1 cellular context compared by ENCODE assay signal in the genomic region with DNA sequence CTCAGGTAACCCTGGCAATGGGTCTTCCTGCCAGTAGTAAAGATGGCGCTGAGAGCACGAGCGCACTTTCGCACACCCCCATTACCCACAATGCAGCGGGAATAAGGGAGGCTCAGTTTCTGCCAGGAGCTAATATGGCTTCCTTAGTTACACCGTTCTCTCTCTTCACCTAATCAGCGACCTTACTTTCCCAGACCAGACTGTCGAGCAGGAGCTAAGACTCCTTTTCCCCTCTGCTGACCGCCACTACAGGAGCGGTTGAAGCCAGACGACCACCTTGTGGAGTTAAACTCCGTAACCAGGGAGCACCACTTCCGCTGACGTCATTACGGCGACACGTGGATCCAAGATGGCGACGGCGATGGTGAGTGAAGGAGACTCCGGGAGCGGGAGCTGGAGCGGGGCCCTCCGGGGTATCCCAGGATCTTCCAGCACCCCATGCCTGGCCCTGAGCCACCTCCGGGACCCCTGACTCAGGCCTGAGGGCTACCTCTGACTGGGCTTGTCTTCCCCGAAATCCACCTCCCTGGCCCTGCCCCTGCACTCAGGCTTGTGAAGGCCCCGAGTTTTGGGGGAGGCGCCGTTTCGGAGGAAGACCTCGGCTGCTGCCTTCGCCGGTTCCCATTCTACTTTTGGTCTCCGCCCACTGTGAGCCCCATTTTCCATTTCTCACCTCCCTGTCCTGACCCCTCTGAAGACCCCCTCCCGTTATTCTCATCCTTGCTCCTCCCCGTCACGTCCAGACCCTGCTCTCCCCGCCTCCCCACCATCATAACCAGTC.
A peak's percentile ranks its signal among the peaks of the same experiment; 100 is the strongest.
TF ChIP-seq lines count a peak whose summit lies in the region.

A gene with protein sequence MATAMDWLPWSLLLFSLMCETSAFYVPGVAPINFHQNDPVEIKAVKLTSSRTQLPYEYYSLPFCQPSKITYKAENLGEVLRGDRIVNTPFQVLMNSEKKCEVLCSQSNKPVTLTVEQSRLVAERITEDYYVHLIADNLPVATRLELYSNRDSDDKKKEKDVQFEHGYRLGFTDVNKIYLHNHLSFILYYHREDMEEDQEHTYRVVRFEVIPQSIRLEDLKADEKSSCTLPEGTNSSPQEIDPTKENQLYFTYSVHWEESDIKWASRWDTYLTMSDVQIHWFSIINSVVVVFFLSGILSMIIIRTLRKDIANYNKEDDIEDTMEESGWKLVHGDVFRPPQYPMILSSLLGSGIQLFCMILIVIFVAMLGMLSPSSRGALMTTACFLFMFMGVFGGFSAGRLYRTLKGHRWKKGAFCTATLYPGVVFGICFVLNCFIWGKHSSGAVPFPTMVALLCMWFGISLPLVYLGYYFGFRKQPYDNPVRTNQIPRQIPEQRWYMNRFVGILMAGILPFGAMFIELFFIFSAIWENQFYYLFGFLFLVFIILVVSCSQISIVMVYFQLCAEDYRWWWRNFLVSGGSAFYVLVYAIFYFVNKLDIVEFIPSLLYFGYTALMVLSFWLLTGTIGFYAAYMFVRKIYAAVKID (plus strand): TSS at position 323 of the 781 bp plus-strand sequence. CDS start 27 bp downstream, at position 350.

TF ChIP-seq in HepG2, 621 proteins besides CTCF, POLR2A, EP300 and RAD21 (continued from another document and continues in another):
- TF ChIP-seq, protein P1, sequence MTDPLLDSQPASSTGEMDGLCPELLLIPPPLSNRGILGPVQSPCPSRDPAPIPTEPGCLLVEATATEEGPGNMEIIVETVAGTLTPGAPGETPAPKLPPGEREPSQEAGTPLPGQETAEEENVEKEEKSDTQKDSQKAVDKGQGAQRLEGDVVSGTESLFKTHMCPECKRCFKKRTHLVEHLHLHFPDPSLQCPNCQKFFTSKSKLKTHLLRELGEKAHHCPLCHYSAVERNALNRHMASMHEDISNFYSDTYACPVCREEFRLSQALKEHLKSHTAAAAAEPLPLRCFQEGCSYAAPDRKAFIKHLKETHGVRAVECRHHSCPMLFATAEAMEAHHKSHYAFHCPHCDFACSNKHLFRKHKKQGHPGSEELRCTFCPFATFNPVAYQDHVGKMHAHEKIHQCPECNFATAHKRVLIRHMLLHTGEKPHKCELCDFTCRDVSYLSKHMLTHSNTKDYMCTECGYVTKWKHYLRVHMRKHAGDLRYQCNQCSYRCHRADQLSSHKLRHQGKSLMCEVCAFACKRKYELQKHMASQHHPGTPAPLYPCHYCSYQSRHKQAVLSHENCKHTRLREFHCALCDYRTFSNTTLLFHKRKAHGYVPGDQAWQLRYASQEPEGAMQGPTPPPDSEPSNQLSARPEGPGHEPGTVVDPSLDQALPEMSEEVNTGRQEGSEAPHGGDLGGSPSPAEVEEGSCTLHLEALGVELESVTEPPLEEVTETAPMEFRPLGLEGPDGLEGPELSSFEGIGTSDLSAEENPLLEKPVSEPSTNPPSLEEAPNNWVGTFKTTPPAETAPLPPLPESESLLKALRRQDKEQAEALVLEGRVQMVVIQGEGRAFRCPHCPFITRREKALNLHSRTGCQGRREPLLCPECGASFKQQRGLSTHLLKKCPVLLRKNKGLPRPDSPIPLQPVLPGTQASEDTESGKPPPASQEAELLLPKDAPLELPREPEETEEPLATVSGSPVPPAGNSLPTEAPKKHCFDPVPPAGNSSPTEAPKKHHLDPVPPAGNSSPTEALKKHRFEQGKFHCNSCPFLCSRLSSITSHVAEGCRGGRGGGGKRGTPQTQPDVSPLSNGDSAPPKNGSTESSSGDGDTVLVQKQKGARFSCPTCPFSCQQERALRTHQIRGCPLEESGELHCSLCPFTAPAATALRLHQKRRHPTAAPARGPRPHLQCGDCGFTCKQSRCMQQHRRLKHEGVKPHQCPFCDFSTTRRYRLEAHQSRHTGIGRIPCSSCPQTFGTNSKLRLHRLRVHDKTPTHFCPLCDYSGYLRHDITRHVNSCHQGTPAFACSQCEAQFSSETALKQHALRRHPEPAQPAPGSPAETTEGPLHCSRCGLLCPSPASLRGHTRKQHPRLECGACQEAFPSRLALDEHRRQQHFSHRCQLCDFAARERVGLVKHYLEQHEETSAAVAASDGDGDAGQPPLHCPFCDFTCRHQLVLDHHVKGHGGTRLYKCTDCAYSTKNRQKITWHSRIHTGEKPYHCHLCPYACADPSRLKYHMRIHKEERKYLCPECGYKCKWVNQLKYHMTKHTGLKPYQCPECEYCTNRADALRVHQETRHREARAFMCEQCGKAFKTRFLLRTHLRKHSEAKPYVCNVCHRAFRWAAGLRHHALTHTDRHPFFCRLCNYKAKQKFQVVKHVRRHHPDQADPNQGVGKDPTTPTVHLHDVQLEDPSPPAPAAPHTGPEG (CRISPR knock-in tag; IDR thresholded peaks at IDR 0.05), result peak; percentile 94
- TF ChIP-seq KLF16 (CRISPR knock-in tag; IDR thresholded peaks at IDR 0.05), result peak in 1 of 2 experiments; percentile 94; a peak in 2 of 4 replicates
- no peak for TF ChIP-seq ZNF17 (CRISPR knock-in tag; IDR thresholded peaks at IDR 0.05)
- TF ChIP-seq ZNF776 (CRISPR knock-in tag; IDR thresholded peaks at IDR 0.05), result peak; percentile 72
- peak; percentile 94 for TF ChIP-seq TBP (CRISPR knock-in tag; IDR thresholded peaks at IDR 0.05)
- peak; percentile 95 for TF ChIP-seq ZNF296 (CRISPR knock-in tag; conservative IDR thresholded peaks at IDR 0.05)
- TF ChIP-seq, protein P2, sequence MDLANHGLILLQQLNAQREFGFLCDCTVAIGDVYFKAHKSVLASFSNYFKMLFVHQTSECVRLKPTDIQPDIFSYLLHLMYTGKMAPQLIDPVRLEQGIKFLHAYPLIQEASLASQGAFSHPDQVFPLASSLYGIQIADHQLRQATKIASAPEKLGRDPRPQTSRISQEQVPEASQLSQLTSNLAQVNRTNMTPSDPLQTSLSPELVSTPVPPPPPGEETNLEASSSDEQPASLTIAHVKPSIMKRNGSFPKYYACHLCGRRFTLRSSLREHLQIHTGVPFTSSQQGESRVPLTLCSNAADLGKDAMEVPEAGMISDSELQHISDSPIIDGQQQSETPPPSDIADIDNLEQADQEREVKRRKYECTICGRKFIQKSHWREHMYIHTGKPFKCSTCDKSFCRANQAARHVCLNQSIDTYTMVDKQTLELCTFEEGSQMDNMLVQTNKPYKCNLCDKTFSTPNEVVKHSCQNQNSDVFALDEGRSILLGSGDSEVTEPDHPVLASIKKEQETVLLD (CRISPR knock-in tag; IDR thresholded peaks at IDR 0.05; ENCODE audit: low read depth), result peak; percentile 79
- no peak for TF ChIP-seq ATM (IDR thresholded peaks at IDR 0.05; ENCODE audit: borderline replicate concordance)
- TF ChIP-seq, protein P3, sequence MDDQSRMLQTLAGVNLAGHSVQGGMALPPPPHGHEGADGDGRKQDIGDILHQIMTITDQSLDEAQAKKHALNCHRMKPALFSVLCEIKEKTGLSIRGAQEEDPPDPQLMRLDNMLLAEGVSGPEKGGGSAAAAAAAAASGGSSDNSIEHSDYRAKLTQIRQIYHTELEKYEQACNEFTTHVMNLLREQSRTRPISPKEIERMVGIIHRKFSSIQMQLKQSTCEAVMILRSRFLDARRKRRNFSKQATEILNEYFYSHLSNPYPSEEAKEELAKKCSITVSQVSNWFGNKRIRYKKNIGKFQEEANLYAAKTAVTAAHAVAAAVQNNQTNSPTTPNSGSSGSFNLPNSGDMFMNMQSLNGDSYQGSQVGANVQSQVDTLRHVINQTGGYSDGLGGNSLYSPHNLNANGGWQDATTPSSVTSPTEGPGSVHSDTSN (CRISPR knock-in tag; IDR thresholded peaks at IDR 0.05; ENCODE audit: borderline replicate concordance), result peak; percentile 83
- TF ChIP-seq ARHGAP35 (CRISPR knock-in tag; IDR thresholded peaks at IDR 0.05; ENCODE audit: borderline replicate concordance), result peak; percentile 90
- peak; percentile 92 for TF ChIP-seq ZNF44 (CRISPR knock-in tag; IDR thresholded peaks at IDR 0.05)
- TF ChIP-seq, protein P4, sequence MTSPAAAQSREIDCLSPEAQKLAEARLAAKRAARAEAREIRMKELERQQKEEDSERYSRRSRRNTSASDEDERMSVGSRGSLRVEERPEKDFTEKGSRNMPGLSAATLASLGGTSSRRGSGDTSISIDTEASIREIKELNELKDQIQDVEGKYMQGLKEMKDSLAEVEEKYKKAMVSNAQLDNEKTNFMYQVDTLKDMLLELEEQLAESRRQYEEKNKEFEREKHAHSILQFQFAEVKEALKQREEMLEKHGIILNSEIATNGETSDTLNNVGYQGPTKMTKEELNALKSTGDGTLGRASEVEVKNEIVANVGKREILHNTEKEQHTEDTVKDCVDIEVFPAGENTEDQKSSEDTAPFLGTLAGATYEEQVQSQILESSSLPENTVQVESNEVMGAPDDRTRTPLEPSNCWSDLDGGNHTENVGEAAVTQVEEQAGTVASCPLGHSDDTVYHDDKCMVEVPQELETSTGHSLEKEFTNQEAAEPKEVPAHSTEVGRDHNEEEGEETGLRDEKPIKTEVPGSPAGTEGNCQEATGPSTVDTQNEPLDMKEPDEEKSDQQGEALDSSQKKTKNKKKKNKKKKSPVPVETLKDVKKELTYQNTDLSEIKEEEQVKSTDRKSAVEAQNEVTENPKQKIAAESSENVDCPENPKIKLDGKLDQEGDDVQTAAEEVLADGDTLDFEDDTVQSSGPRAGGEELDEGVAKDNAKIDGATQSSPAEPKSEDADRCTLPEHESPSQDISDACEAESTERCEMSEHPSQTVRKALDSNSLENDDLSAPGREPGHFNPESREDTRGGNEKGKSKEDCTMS (CRISPR knock-in tag; conservative IDR thresholded peaks at IDR 0.05), result no peak
- TF ChIP-seq, protein P5, sequence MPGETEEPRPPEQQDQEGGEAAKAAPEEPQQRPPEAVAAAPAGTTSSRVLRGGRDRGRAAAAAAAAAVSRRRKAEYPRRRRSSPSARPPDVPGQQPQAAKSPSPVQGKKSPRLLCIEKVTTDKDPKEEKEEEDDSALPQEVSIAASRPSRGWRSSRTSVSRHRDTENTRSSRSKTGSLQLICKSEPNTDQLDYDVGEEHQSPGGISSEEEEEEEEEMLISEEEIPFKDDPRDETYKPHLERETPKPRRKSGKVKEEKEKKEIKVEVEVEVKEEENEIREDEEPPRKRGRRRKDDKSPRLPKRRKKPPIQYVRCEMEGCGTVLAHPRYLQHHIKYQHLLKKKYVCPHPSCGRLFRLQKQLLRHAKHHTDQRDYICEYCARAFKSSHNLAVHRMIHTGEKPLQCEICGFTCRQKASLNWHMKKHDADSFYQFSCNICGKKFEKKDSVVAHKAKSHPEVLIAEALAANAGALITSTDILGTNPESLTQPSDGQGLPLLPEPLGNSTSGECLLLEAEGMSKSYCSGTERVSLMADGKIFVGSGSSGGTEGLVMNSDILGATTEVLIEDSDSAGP (CRISPR knock-in tag; IDR thresholded peaks at IDR 0.05; ENCODE audit: borderline replicate concordance), result peak; percentile 96
- TF ChIP-seq, protein P6, sequence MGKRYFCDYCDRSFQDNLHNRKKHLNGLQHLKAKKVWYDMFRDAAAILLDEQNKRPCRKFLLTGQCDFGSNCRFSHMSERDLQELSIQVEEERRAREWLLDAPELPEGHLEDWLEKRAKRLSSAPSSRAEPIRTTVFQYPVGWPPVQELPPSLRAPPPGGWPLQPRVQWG (CRISPR knock-in tag; IDR thresholded peaks at IDR 0.05; ENCODE audit: borderline replicate concordance, low read depth), result no peak
- TF ChIP-seq SIX4 (CRISPR knock-in tag; IDR thresholded peaks at IDR 0.05), result peak; percentile 89; the same call in 1 of the 2 replicates
- peak; percentile 99; the same call in 1 of the 2 replicates for TF ChIP-seq NFKB2 (CRISPR knock-in tag; IDR thresholded peaks at IDR 0.05; ENCODE audit: borderline replicate concordance)
- TF ChIP-seq SIN3A (IDR thresholded peaks at IDR 0.05; ENCODE audit: borderline replicate concordance, low read depth, low read length), result peak; percentile 66; the same call in 1 of the 2 replicates
- TF ChIP-seq FOSL2 (CRISPR knock-in tag; IDR thresholded peaks at IDR 0.05), result peak; percentile 80
- TF ChIP-seq CAMTA2 (CRISPR knock-in tag; IDR thresholded peaks at IDR 0.05; ENCODE audit: borderline replicate concordance), result no peak; the same call in 1 of the 2 replicates
- TF ChIP-seq, protein P7, sequence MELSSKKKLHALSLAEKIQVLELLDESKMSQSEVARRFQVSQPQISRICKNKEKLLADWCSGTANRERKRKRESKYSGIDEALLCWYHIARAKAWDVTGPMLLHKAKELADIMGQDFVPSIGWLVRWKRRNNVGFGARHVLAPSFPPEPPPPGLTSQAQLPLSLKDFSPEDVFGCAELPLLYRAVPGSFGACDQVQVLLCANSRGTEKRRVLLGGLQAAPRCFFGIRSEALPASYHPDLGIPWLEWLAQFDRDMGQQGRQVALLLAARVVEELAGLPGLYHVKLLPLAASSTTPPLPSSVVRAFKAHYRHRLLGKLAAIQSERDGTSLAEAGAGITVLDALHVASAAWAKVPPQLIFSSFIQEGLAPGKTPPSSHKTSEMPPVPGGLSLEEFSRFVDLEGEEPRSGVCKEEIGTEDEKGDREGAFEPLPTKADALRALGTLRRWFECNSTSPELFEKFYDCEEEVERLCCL (CRISPR knock-in tag; IDR thresholded peaks at IDR 0.05; ENCODE audit: borderline replicate concordance), result peak; percentile 95; the same call in 1 of the 2 replicates
- TF ChIP-seq TBL1XR1 (IDR thresholded peaks at IDR 0.05; ENCODE audit: borderline replicate concordance, low read length, partially characterized antibody), result peak; percentile 95
- peak; percentile 62; the same call in 1 of the 2 replicates for TF ChIP-seq ZNF749 (CRISPR knock-in tag; IDR thresholded peaks at IDR 0.05; ENCODE audit: borderline replicate concordance)
- peak; percentile 86 for TF ChIP-seq ZNF746 (CRISPR knock-in tag; IDR thresholded peaks at IDR 0.05)
- TF ChIP-seq ZNF138 (CRISPR knock-in tag; IDR thresholded peaks at IDR 0.05; ENCODE audit: low read depth), result peak; percentile 65; the same call in 1 of the 2 replicates
- TF ChIP-seq, protein P8, sequence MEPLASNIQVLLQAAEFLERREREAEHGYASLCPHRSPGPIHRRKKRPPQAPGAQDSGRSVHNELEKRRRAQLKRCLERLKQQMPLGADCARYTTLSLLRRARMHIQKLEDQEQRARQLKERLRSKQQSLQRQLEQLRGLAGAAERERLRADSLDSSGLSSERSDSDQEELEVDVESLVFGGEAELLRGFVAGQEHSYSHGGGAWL (CRISPR knock-in tag; IDR thresholded peaks at IDR 0.05), result peak; percentile 94
- peak; percentile 56; the same call in 1 of the 2 replicates for TF ChIP-seq GLI4 (CRISPR knock-in tag; IDR thresholded peaks at IDR 0.05; ENCODE audit: borderline replicate concordance)
- TF ChIP-seq ZNF256 (CRISPR knock-in tag; conservative IDR thresholded peaks at IDR 0.05), result peak; percentile 97
- TF ChIP-seq, protein P9, sequence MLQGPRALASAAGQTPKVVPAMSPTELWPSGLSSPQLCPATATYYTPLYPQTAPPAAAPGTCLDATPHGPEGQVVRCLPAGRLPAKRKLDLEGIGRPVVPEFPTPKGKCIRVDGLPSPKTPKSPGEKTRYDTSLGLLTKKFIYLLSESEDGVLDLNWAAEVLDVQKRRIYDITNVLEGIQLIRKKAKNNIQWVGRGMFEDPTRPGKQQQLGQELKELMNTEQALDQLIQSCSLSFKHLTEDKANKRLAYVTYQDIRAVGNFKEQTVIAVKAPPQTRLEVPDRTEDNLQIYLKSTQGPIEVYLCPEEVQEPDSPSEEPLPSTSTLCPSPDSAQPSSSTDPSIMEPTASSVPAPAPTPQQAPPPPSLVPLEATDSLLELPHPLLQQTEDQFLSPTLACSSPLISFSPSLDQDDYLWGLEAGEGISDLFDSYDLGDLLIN (CRISPR knock-in tag; IDR thresholded peaks at IDR 0.05; ENCODE audit: borderline replicate concordance), result peak; percentile 98
- TF ChIP-seq, protein P10, sequence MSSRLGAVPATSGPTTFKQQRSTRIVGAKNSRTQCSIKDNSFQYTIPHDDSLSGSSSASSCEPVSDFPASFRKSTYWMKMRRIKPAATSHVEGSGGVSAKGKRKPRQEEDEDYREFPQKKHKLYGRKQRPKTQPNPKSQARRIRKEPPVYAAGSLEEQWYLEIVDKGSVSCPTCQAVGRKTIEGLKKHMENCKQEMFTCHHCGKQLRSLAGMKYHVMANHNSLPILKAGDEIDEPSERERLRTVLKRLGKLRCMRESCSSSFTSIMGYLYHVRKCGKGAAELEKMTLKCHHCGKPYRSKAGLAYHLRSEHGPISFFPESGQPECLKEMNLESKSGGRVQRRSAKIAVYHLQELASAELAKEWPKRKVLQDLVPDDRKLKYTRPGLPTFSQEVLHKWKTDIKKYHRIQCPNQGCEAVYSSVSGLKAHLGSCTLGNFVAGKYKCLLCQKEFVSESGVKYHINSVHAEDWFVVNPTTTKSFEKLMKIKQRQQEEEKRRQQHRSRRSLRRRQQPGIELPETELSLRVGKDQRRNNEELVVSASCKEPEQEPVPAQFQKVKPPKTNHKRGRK (CRISPR knock-in tag; IDR thresholded peaks at IDR 0.05), result no peak
